Comparison of ENCODE assay signal across 1 cellular context in genomic region chr9:128043467-128043868, GRCh38.
TF ChIP-seq lines count a peak whose summit lies in the region.

No MANE protein-coding gene starts in this region.

TF ChIP-seq in HepG2, 621 proteins besides CTCF, POLR2A, EP300 and RAD21 (continues in another document):
- TF ChIP-seq ZNF768 (CRISPR knock-in tag; IDR thresholded peaks at IDR 0.05) (no peak), ZBTB37 (CRISPR knock-in tag; IDR thresholded peaks at IDR 0.05) (no peak), HDAC1 (CRISPR knock-in tag; IDR thresholded peaks at IDR 0.05) (peak; percentile 50), MLLT10 (CRISPR knock-in tag; IDR thresholded peaks at IDR 0.05) (no peak), EHMT2 (IDR thresholded peaks at IDR 0.05; ENCODE audit: borderline replicate concordance, low read depth, low read length) (no peak), KAT2B (IDR thresholded peaks at IDR 0.05; ENCODE audit: borderline replicate concordance, low read depth, low read length) (no peak), ZMAT5 (CRISPR knock-in tag; IDR thresholded peaks at IDR 0.05; ENCODE audit: borderline replicate concordance, low read depth) (no peak), SRSF9 (IDR thresholded peaks at IDR 0.05; ENCODE audit: borderline replicate concordance, insufficient read depth, low read depth, low read length, poor library complexity, severe bottlenecking) (no peak), ZC3H13 (CRISPR knock-in tag; IDR thresholded peaks at IDR 0.05) (no peak), BHLHE40 (IDR thresholded peaks at IDR 0.05; ENCODE audit: low read length) (no peak), BRD4 (CRISPR knock-in tag; IDR thresholded peaks at IDR 0.05) (no peak), EEA1 (CRISPR knock-in tag; IDR thresholded peaks at IDR 0.05; ENCODE audit: borderline replicate concordance) (no peak), HINFP (CRISPR knock-in tag; IDR thresholded peaks at IDR 0.05; ENCODE audit: low read depth) (no peak), FOXO4 (CRISPR knock-in tag; conservative IDR thresholded peaks at IDR 0.05) (no peak), LCORL (IDR thresholded peaks at IDR 0.05) (no peak), LCORL (CRISPR knock-in tag; IDR thresholded peaks at IDR 0.05) (peak; percentile 78), TRIM24 (CRISPR knock-in tag; IDR thresholded peaks at IDR 0.05) (peak; percentile 18; the same call in 1 of the 2 replicates), ISL2 (CRISPR knock-in tag; IDR thresholded peaks at IDR 0.05) (0 out of 2 replicates have a peak, but pooled peaks have one; percentile 16), ZFP90 (CRISPR knock-in tag; IDR thresholded peaks at IDR 0.05; ENCODE audit: borderline replicate concordance) (no peak), MEIS1 (CRISPR knock-in tag; IDR thresholded peaks at IDR 0.05; ENCODE audit: borderline replicate concordance) (no peak), CSRNP1 (CRISPR knock-in tag; IDR thresholded peaks at IDR 0.05) (no peak), KMT2A (CRISPR knock-in tag; IDR thresholded peaks at IDR 0.05) (no peak), AGO2 (optimal IDR thresholded peaks at IDR 0.05; ENCODE audit: low read depth, low read length) (no peak), IRX3 (CRISPR knock-in tag; IDR thresholded peaks at IDR 0.05; ENCODE audit: borderline replicate concordance, low read depth) (no peak), PBX3 (CRISPR knock-in tag; IDR thresholded peaks at IDR 0.05; ENCODE audit: borderline replicate concordance) (no peak), GLMP (CRISPR knock-in tag; IDR thresholded peaks at IDR 0.05; ENCODE audit: borderline replicate concordance) (no peak), ZNF883 (CRISPR knock-in tag; IDR thresholded peaks at IDR 0.05; ENCODE audit: not compliant biosample characterization) (no peak), ZNF232 (CRISPR knock-in tag; IDR thresholded peaks at IDR 0.05; ENCODE audit: borderline replicate concordance) (no peak), ZNF431 (CRISPR knock-in tag; IDR thresholded peaks at IDR 0.05; ENCODE audit: borderline replicate concordance, low read depth) (no peak), SAP130 (CRISPR knock-in tag; IDR thresholded peaks at IDR 0.05; ENCODE audit: low read depth) (peak; percentile 64; the same call in 1 of the 2 replicates), TBX2 (CRISPR knock-in tag; IDR thresholded peaks at IDR 0.05; ENCODE audit: borderline replicate concordance) (peak; percentile 61; the same call in 1 of the 2 replicates), HDAC2 (CRISPR knock-in tag; IDR thresholded peaks at IDR 0.05) (peak; percentile 78), ATF3 (CRISPR knock-in tag; IDR thresholded peaks at IDR 0.05) (no peak), TMF1 (CRISPR knock-in tag; IDR thresholded peaks at IDR 0.05; ENCODE audit: low read depth) (no peak), HNRNPK (IDR thresholded peaks at IDR 0.05; ENCODE audit: low read depth, low read length, poor library complexity, severe bottlenecking) (no peak), FIP1L1 (IDR thresholded peaks at IDR 0.05; ENCODE audit: borderline replicate concordance, insufficient read depth, low read depth, low read length) (no peak)
- TF ChIP-seq, protein P1, sequence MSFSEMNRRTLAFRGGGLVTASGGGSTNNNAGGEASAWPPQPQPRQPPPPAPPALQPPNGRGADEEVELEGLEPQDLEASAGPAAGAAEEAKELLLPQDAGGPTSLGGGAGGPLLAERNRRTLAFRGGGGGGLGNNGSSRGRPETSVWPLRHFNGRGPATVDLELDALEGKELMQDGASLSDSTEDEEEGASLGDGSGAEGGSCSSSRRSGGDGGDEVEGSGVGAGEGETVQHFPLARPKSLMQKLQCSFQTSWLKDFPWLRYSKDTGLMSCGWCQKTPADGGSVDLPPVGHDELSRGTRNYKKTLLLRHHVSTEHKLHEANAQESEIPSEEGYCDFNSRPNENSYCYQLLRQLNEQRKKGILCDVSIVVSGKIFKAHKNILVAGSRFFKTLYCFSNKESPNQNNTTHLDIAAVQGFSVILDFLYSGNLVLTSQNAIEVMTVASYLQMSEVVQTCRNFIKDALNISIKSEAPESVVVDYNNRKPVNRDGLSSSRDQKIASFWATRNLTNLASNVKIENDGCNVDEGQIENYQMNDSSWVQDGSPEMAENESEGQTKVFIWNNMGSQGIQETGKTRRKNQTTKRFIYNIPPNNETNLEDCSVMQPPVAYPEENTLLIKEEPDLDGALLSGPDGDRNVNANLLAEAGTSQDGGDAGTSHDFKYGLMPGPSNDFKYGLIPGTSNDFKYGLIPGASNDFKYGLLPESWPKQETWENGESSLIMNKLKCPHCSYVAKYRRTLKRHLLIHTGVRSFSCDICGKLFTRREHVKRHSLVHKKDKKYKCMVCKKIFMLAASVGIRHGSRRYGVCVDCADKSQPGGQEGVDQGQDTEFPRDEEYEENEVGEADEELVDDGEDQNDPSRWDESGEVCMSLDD (CRISPR knock-in tag; IDR thresholded peaks at IDR 0.05; ENCODE audit: borderline replicate concordance) = no peak
- TF ChIP-seq, protein P2, sequence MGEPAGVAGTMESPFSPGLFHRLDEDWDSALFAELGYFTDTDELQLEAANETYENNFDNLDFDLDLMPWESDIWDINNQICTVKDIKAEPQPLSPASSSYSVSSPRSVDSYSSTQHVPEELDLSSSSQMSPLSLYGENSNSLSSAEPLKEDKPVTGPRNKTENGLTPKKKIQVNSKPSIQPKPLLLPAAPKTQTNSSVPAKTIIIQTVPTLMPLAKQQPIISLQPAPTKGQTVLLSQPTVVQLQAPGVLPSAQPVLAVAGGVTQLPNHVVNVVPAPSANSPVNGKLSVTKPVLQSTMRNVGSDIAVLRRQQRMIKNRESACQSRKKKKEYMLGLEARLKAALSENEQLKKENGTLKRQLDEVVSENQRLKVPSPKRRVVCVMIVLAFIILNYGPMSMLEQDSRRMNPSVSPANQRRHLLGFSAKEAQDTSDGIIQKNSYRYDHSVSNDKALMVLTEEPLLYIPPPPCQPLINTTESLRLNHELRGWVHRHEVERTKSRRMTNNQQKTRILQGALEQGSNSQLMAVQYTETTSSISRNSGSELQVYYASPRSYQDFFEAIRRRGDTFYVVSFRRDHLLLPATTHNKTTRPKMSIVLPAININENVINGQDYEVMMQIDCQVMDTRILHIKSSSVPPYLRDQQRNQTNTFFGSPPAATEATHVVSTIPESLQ (CRISPR knock-in tag; conservative IDR thresholded peaks at IDR 0.05) = no peak
- TF ChIP-seq, protein P3, sequence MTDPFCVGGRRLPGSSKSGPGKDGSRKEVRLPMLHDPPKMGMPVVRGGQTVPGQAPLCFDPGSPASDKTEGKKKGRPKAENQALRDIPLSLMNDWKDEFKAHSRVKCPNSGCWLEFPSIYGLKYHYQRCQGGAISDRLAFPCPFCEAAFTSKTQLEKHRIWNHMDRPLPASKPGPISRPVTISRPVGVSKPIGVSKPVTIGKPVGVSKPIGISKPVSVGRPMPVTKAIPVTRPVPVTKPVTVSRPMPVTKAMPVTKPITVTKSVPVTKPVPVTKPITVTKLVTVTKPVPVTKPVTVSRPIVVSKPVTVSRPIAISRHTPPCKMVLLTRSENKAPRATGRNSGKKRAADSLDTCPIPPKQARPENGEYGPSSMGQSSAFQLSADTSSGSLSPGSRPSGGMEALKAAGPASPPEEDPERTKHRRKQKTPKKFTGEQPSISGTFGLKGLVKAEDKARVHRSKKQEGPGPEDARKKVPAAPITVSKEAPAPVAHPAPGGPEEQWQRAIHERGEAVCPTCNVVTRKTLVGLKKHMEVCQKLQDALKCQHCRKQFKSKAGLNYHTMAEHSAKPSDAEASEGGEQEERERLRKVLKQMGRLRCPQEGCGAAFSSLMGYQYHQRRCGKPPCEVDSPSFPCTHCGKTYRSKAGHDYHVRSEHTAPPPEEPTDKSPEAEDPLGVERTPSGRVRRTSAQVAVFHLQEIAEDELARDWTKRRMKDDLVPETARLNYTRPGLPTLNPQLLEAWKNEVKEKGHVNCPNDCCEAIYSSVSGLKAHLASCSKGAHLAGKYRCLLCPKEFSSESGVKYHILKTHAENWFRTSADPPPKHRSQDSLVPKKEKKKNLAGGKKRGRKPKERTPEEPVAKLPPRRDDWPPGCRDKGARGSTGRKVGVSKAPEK (CRISPR knock-in tag; IDR thresholded peaks at IDR 0.05; ENCODE audit: borderline replicate concordance) = peak; percentile 48; the same call in 1 of the 2 replicates
- TF ChIP-seq, protein P4, sequence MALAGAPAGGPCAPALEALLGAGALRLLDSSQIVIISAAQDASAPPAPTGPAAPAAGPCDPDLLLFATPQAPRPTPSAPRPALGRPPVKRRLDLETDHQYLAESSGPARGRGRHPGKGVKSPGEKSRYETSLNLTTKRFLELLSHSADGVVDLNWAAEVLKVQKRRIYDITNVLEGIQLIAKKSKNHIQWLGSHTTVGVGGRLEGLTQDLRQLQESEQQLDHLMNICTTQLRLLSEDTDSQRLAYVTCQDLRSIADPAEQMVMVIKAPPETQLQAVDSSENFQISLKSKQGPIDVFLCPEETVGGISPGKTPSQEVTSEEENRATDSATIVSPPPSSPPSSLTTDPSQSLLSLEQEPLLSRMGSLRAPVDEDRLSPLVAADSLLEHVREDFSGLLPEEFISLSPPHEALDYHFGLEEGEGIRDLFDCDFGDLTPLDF (CRISPR knock-in tag; IDR thresholded peaks at IDR 0.05) = no peak
- TF ChIP-seq, protein P5, sequence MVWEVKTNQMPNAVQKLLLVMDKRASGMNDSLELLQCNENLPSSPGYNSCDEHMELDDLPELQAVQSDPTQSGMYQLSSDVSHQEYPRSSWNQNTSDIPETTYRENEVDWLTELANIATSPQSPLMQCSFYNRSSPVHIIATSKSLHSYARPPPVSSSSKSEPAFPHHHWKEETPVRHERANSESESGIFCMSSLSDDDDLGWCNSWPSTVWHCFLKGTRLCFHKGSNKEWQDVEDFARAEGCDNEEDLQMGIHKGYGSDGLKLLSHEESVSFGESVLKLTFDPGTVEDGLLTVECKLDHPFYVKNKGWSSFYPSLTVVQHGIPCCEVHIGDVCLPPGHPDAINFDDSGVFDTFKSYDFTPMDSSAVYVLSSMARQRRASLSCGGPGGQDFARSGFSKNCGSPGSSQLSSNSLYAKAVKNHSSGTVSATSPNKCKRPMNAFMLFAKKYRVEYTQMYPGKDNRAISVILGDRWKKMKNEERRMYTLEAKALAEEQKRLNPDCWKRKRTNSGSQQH (CRISPR knock-in tag; IDR thresholded peaks at IDR 0.05; ENCODE audit: low read depth) = no peak
